ENCODE assay signal across 1 cellular context in the genomic region with DNA sequence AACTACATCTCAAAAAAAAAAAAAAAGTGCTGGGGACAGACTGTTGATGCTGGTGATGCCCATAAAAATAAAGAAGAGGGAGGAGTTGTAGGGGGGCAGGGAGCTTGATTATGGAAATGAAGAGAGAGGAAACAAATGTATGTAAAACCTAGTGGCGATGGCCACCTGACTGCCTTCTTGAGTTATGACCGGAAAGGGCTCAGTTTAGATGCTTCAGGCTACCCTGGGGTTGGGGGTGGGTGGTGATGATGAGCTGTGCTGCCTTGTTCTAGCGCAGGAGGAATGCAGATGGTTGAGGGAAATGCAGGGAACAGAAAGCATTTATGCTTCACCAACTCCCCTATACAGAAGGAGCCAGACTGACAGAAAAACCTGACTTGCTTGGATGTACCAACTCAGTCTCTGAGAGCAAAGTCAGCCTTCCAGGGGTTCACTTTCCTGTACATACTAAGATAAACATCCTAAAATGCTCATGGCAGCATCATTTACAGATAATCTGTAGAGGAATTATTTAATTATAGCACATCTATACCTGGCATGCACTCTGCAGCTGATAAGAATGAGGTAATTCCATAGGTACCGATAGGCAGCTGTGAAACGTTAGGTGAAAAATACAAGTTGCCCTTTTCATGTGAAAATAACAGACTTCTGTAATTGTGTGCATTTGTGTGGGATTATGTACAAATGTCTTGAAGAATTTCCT.
TF ChIP-seq lines count a peak whose summit lies in the region.

No MANE protein-coding gene starts in this region.

TF ChIP-seq in IMR-90, 13 proteins besides CTCF, POLR2A, EP300 and RAD21:
- TF ChIP-seq SMC3 (IDR thresholded peaks at IDR 0.05; ENCODE audit: low read depth, low read length) = no peak
